Comparison of ENCODE assay signal across 28 cellular contexts in the genomic region with DNA sequence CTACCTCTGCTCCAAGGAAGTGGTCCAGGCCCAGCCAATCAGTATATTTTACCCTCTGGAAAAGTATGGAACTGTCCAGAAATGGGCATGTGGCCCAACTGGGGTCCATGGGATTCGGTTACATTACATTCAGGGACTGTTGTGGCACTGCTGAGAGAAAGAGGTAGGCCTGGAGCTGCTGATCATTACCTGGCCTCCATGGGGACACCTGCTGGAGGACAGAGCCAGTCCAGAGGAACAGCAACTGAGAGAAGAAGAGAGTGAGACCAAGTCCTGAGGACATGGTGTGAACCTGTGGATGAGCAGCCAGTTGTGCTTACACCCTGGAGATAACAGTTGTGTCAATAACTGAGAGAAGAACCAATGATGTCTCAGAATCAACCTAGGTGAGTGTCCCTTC. TPM values are rescaled to one million over a fixed set of nuclear protein-coding genes. Genes with fewer than 3 reads are reported as not detected.
DNase-seq lines count a peak whose midpoint lies in the region; ATAC-seq, FAIRE-seq and TF ChIP-seq lines count a peak whose summit lies in the region.
"Had no signal": no experiment of that assay in that cellular context is flagged by ENCODE, and none has a peak within 500 bp of the region (broad histone marks: within the 10 kb centered on the region; RNA-seq: fewer than 3 reads in every experiment).

No MANE protein-coding gene starts in this region.

- CTCF ChIA-PET in A549 (lab: Yijun Ruan, JAX) = interaction anchor here (2.0 kb wide), 1 partner anchor 36 kb away, joined by 5 read pairs; no protein-coding TSS in a partner anchor

- no peak overlapping the region for H3K27ac ChIP-seq in A549
- no peak overlapping the region for H3K27ac ChIP-seq in OCI-LY3 (ENCODE audit: low read length)
- H3K27ac ChIP-seq in foreskin keratinocyte = no peak overlapping the region
- H3K27ac ChIP-seq in vagina = no peak overlapping the region
- H3K27ac ChIP-seq: epithelial cell of prostate, SK-N-MC had no signal

- H3K79me2 ChIP-seq in OCI-LY3 (ENCODE audit: low read length) = no peaks in the 10 kb centered on the region

- no peaks in the 10 kb centered on the region for H3K9me3 ChIP-seq in A549
- H3K9me3 ChIP-seq in OCI-LY3 (ENCODE audit: insufficient read depth, low read length) = no peaks in the 10 kb centered on the region
- H3K9me3 ChIP-seq in vagina = no peaks in the 10 kb centered on the region

- DNase-seq in A549 (ENCODE audit: low read depth in 1 of 2, low spot score in 1 of 2) = peak in 1 of 2 experiments; percentile 12
- DNase-seq in foreskin keratinocyte = no peak
- no peak for DNase-seq in hepatic stellate cell (ENCODE audit: low spot score)
- DNase-seq in SKM-1 treated with dmso at 0.1 percent for 144 hours (lab: John Stamatoyannopoulos, UW; ENCODE audit: unreplicated experiment) = no peak
- no peak for DNase-seq in vagina (ENCODE audit: extremely low spot score in 2 of 2)
- DNase-seq in dedifferentiated amniotic fluid mesenchymal stem cell (ENCODE audit: extremely low spot score) = no peak
- DNase-seq: activated CD8-positive, alpha-beta memory T cell treated with anti-CD3 and anti-CD28 coated beads, Interleukin-2, amount 50 U/mL, for 4 hours; activated effector memory CD4-positive, alpha-beta T cell treated with Interleukin-2 at 50 U/mL for 16 hours; CD4-positive, alpha-beta T cell; DND-41; foreskin melanocyte; NCI-H1436 treated with DMSO at 0.1 percent for 48 hours; NCI-H2227 treated with DMSO at 0.1 percent for 48 hours; NCI-H82; stimulated activated CD4-positive, alpha-beta T cell treated with anti-CD3 and anti-CD28 coated beads, Interleukin-4, amount 100 ng/mL, for 1 hour had no signal

- no peak for TF ChIP-seq POLR2A in A549 (IDR thresholded peaks at IDR 0.05; ENCODE audit: low read length)
- TF ChIP-seq POLR2A in vagina (IDR thresholded peaks at IDR 0.05) = no peak

- H3K36me3 ChIP-seq in OCI-LY3 (replicated peaks; ENCODE audit: low read depth, low read length) (no peaks in the 10 kb centered on the region), vagina (no peaks in the 10 kb centered on the region)

- no peaks in the 10 kb centered on the region for H3K27me3 ChIP-seq in OCI-LY3 (ENCODE audit: low read depth, low read length)
- H3K27me3 ChIP-seq in foreskin keratinocyte = no peaks in the 10 kb centered on the region
- H3K27me3 ChIP-seq in vagina = no peaks in the 10 kb centered on the region

- no peaks in the 10 kb centered on the region for H3K4me1 ChIP-seq in A549
- no peaks in the 10 kb centered on the region for H3K4me1 ChIP-seq in OCI-LY3 (ENCODE audit: low read length)
- H3K4me1 ChIP-seq in foreskin keratinocyte = no peaks in the 10 kb centered on the region
- H3K4me1 ChIP-seq in vagina = no peaks in the 10 kb centered on the region

- POLR2A ChIA-PET in A549 (lab: Yijun Ruan, JAX) = no interaction called here

- WGBS in A549 (ENCODE audit: missing lambda C conversion rate) = 56% methylated on average over 1 of the region's 1 CpG

- H3K9ac ChIP-seq in OCI-LY3 (ENCODE audit: low read length) = no peak overlapping the region

- no peaks in the 10 kb centered on the region for H4K20me1 ChIP-seq in OCI-LY3 (ENCODE audit: insufficient read depth, low read length)

- peak; percentile 62 to 69; a peak in 4 of 6 replicates for ATAC-seq in A549
- ATAC-seq in foreskin keratinocyte = no peak
- ATAC-seq: GM23338, Panc1 had no signal

- H3K4me2 ChIP-seq in A549 (no peak overlapping the region), OCI-LY3 (ENCODE audit: low read length) (no peak overlapping the region)
- H3K4me2 ChIP-seq: GM23338 had no signal

- no peak for TF ChIP-seq RAD21 in A549 (conservative IDR thresholded peaks at IDR 0.05 in 1 of 2, IDR thresholded peaks at IDR 0.05 in 1 of 2)

- H2AFZ ChIP-seq in OCI-LY3 (ENCODE audit: low read depth, low read length) = no peak overlapping the region
- H2AFZ ChIP-seq: GM23338 had no signal

- H3K4me3 ChIP-seq in A549 = no peak overlapping the region
- H3K4me3 ChIP-seq in OCI-LY3 (ENCODE audit: low read length) = no peak overlapping the region
- H3K4me3 ChIP-seq in vagina = no peak overlapping the region
- H3K4me3 ChIP-seq: GM23338, SK-N-MC had no signal

- FAIRE-seq in A549 (lab: Jason Lieb, UNC) = no peak

- intact Hi-C loops in vagina (cut with DNase I) = no loop called here

- TF ChIP-seq CTCF in A549 (IDR thresholded peaks at IDR 0.05) = no peak
- peak; percentile 29 for TF ChIP-seq CTCF in GM12873 (IDR thresholded peaks at IDR 0.05; ENCODE audit: insufficient read depth, low read depth, low read length, missing control alignments)
- peak; percentile 15 for TF ChIP-seq CTCF in OCI-LY3 (IDR thresholded peaks at IDR 0.05; ENCODE audit: low read depth, low read length)
- peak; percentile 8 for TF ChIP-seq CTCF in foreskin keratinocyte (conservative IDR thresholded peaks at IDR 0.05)
- TF ChIP-seq CTCF in vagina (IDR thresholded peaks at IDR 0.05) = no peak

- TF ChIP-seq EP300 in A549 (IDR thresholded peaks at IDR 0.05) = no peak

TF ChIP-seq in A549, 52 proteins besides CTCF, POLR2A, EP300 and RAD21:
- TF ChIP-seq ZC3H11A (IDR thresholded peaks at IDR 0.05) = no peak
- no peak for TF ChIP-seq PHF8 (IDR thresholded peaks at IDR 0.05; ENCODE audit: borderline replicate concordance, low read depth)
- no peak for TF ChIP-seq REST (IDR thresholded peaks at IDR 0.05)
- no peak for TF ChIP-seq TP53 (CRISPR knock-in tag; IDR thresholded peaks at IDR 0.05)
- TF ChIP-seq SREBF2 (IDR thresholded peaks at IDR 0.05) = no peak
- TF ChIP-seq MAX (IDR thresholded peaks at IDR 0.05) = no peak

RNA-seq across cellular contexts. Expression of gene HMHB1, which starts 48.2 kb away (rescaled TPM):
- polyA plus RNA-seq in A549 (2011; rRNA removed) (not detected in 2 replicates), A549 (2017; fragmentation: RNase III; extraction: RNeasy Plus Mini Kit Qiagen cat#74134 plus additional on column Dnase treatment) (not detected in 3 replicates), foreskin keratinocyte (not detected in 2 replicates)
- polyA plus RNA-seq in A549 (2012; cell fraction: cytosol; rRNA removed) = not detected in 2 replicates
- polyA plus RNA-seq in A549 (2012; cell fraction: nucleus; rRNA removed) = not detected in 2 replicates
- polyA minus RNA-seq in A549 (2011; rRNA and poly(A)+ RNA removed) = not detected in 2 replicates
- total RNA-seq in foreskin keratinocyte (not detected in 2 replicates), vagina (not detected)
- total RNA-seq: CD4-positive, alpha-beta T cell; dermis microvascular lymphatic vessel endothelial cell; GM23338; HT1080; LHCN-M2; mesothelial cell of epicardium; progenitor cell of endocrine pancreas; skeletal muscle tissue had no signal
- polyA plus RNA-seq: adipose tissue, GM23338 had no signal

Comparison
In these comparisons a context has a peak if more than half of its experiments do, and no peak if none do; other contexts are left out.
1. CTCF ChIP-seq: peak in GM12873 (single experiment), OCI-LY3 (single experiment) and foreskin keratinocyte (single experiment); none in A549 (single experiment) and vagina (0 of 3).